25 cellular contexts compared by ENCODE assay signal in genomic region chr17:19242926-19243325, GRCh38. TPM values are rescaled to one million over a fixed set of nuclear protein-coding genes. Genes with fewer than 3 reads are reported as not detected.
A peak's percentile ranks its signal among the peaks of the same experiment; 100 is the strongest.
DNase-seq lines count a peak whose midpoint lies in the region; FAIRE-seq and TF ChIP-seq lines count a peak whose summit lies in the region.
"Had no signal": no experiment of that assay in that cellular context is flagged by ENCODE, and none has a peak within 500 bp of the region (broad histone marks: within the 10 kb centered on the region; RNA-seq: fewer than 3 reads in every experiment).

No MANE protein-coding gene starts in this region.

- H3K36me3 Mint-ChIP-seq in IgD-negative memory B cell: peaks cover 8% of the 10 kb centered on the region
- peaks cover 8% of the 10 kb centered on the region for H3K36me3 Mint-ChIP-seq in neural crest cell (ENCODE audit: low read depth)

- H3K4me3 Mint-ChIP-seq in IgD-negative memory B cell (peak overlapping the region in 1 of 4 donors; percentile 82), neural crest cell (peak overlapping the region; percentile 33)
- H3K4me3 Mint-ChIP-seq: activated CD8-positive, alpha-beta T cell treated with anti-CD3 and anti-CD28 coated beads, Interleukin-2, amount 10 ng/mL, durations not matched to agents 7 days and 5 days; activated naive CD8-positive, alpha-beta T cell treated with anti-CD3 and anti-CD28 coated beads, Interleukin-2, amount 50 U/mL, for 24 hours had no signal

- H4K20me1 ChIP-seq in osteoblast (ENCODE audit: insufficient read depth, low read length): peaks cover 58% of the 10 kb centered on the region

- TF ChIP-seq CTCF in C4-2B (conservative IDR thresholded peaks at IDR 0.05): no peak
- TF ChIP-seq CTCF in dorsolateral prefrontal cortex (IDR thresholded peaks at IDR 0.05 in 54 of 56, conservative IDR thresholded peaks at IDR 0.05 in 2 of 56; ENCODE audit: low read depth in 1 of 56, partially characterized antibody in 56 of 56): no peak
- TF ChIP-seq CTCF in neural crest cell (conservative IDR thresholded peaks at IDR 0.05): no peak
- no peak for TF ChIP-seq CTCF in osteoblast (IDR thresholded peaks at IDR 0.05; ENCODE audit: extremely low read depth, low read depth, low read length)

- peak overlapping the region in 2 of 3 donors; percentile 13 to 25 for H3K27ac Mint-ChIP-seq in IgD-negative memory B cell
- H3K27ac Mint-ChIP-seq in neural crest cell (ENCODE audit: unreplicated experiment): peak overlapping the region; percentile 31
- H3K27ac Mint-ChIP-seq: activated CD8-positive, alpha-beta T cell treated with anti-CD3 and anti-CD28 coated beads, Interleukin-2, amount 10 ng/mL, durations not matched to agents 7 days and 5 days; activated naive CD8-positive, alpha-beta T cell treated with anti-CD3 and anti-CD28 coated beads, Interleukin-2, amount 50 U/mL, for 24 hours; progenitor cell of endocrine pancreas had no signal

- peaks cover 14 to 20% (median 17%) of the 10 kb centered on the region in 3 donors for H3K4me1 Mint-ChIP-seq in IgD-negative memory B cell
- peaks cover 43% of the 10 kb centered on the region for H3K4me1 Mint-ChIP-seq in neural crest cell

- H3K9me3 ChIP-seq in osteoblast (ENCODE audit: low read depth, low read length): no peaks in the 10 kb centered on the region
- H3K9me3 ChIP-seq: gastrocnemius medialis had no signal

- no peaks in the 10 kb centered on the region for H3K36me3 ChIP-seq in osteoblast (ENCODE audit: insufficient read depth, low read length)
- H3K36me3 ChIP-seq: gastrocnemius medialis had no signal

- intact Hi-C loops in dorsolateral prefrontal cortex (cut with DNase I): no loop called here

- H3K4me1 ChIP-seq in osteoblast (ENCODE audit: insufficient read depth, low read length): peaks cover 12% of the 10 kb centered on the region

- no peak for FAIRE-seq in RCC 7860 (lab: Jason Lieb, UNC)

- H3K27me3 Mint-ChIP-seq in IgD-negative memory B cell (peaks cover 1% of the 10 kb centered on the region), neural crest cell (ENCODE audit: low read depth) (no peaks in the 10 kb centered on the region)
- H3K27me3 Mint-ChIP-seq: progenitor cell of endocrine pancreas had no signal

- H3K9me3 Mint-ChIP-seq in IgD-negative memory B cell (no peaks in the 10 kb centered on the region), neural crest cell (no peaks in the 10 kb centered on the region)
- H3K9me3 Mint-ChIP-seq: activated naive CD8-positive, alpha-beta T cell treated with anti-CD3 and anti-CD28 coated beads, Interleukin-2, amount 50 U/mL, for 24 hours had no signal

- no peak overlapping the region for H2AFZ ChIP-seq in osteoblast (ENCODE audit: low read length)

- H3K4me3 ChIP-seq in dorsolateral prefrontal cortex (peak overlapping the region in 3 of 59 donors; percentile 1 to 12 (median 10)), osteoblast (ENCODE audit: insufficient read depth, low read length) (no peak overlapping the region)
- H3K4me3 ChIP-seq: gastrocnemius medialis, lung had no signal

- H3K27ac ChIP-seq in C4-2B (peak overlapping the region; percentile 95), dorsolateral prefrontal cortex (peak overlapping the region in 48 of 59 donors; percentile 3 to 97 (median 60)), osteoblast (ENCODE audit: low read depth, low read length) (no peak overlapping the region)
- H3K27ac ChIP-seq: gastrocnemius medialis had no signal

- H3K4me2 ChIP-seq in osteoblast (ENCODE audit: insufficient read depth, low read length): no peak overlapping the region

- peaks cover 92% of the 10 kb centered on the region for H3K79me2 ChIP-seq in osteoblast (ENCODE audit: insufficient read depth, low read length)

- DNase-seq in dorsolateral prefrontal cortex: peak in 1 of 10 donors; percentile 39
- no peak for DNase-seq in neural crest cell (ENCODE audit: low read depth, low spot score)
- no peak for DNase-seq in pons (ENCODE audit: low spot score)
- no peak for DNase-seq in RCC 7860 (ENCODE audit: low spot score)
- no peak for DNase-seq in NK-92 treated with Interleukin-12 subunit alpha and Interleukin-12 subunit beta, amount 100 ng/mL, for 24 hours (lab: John Stamatoyannopoulos, UW)
- no peak for DNase-seq in osteoblast (ENCODE audit: insufficient read length, low spot score, missing footprints)
- DNase-seq: ACHN; activated CD8-positive, alpha-beta T cell treated with anti-CD3 and anti-CD28 coated beads, Interleukin-2, amount 10 ng/mL, durations not matched to agents 7 days and 5 days; activated gamma-delta T cell treated with Interleukin-2 at 50 U/mL for 16 hours; activated naive CD8-positive, alpha-beta T cell treated with anti-CD3 and anti-CD28 coated beads, Interleukin-2, amount 50 U/mL, for 24 hours; activated T-cell treated with anti-CD3 and anti-CD28 coated beads for 4 hours; DMS79; effector CD8-positive, alpha-beta T cell; GOT3; hypothalamus; NCI-H226; NCI-H82; SIG-M5; stimulated activated CD4-positive, alpha-beta T cell treated with anti-CD3 and anti-CD28 coated beads, Interleukin-2, amount 100 ng/mL, for 24 hours; SW 1271 had no signal

- H3K27me3 ChIP-seq in dorsolateral prefrontal cortex: no peaks in the 10 kb centered on the region
- H3K27me3 ChIP-seq in osteoblast (ENCODE audit: insufficient read depth, low read length): no peaks in the 10 kb centered on the region
- H3K27me3 ChIP-seq: gastrocnemius medialis had no signal

RNA-seq across cellular contexts. Expression of gene EPN2, which starts 5.8 kb away (rescaled TPM):
- 16.4 TPM for polyA plus RNA-seq in IgD-negative memory B cell
- total RNA-seq in dorsolateral prefrontal cortex: 100 to 1,000 TPM in 118 of 120 experiments, 10 to 100 TPM in 2; 94.3 to 278 (median 148) TPM
- total RNA-seq in neural crest cell: 45.5 and 47.3 TPM in 2 replicates
- total RNA-seq in osteoblast: 13.6 and 18.1 TPM in 2 replicates
